Comparison of ENCODE assay signal across 24 cellular contexts in genomic region chr6:112241820-112242443, GRCh38. TPM values are rescaled to one million over a fixed set of nuclear protein-coding genes. Genes with fewer than 3 reads are reported as not detected.
DNase-seq lines count a peak whose midpoint lies in the region; ATAC-seq, FAIRE-seq and TF ChIP-seq lines count a peak whose summit lies in the region.
"Had no signal": no experiment of that assay in that cellular context is flagged by ENCODE, and none has a peak within 500 bp of the region (broad histone marks: within the 10 kb centered on the region; RNA-seq: fewer than 3 reads in every experiment).

No MANE protein-coding gene starts in this region.

- H3K27me3 Mint-ChIP-seq in activated CD8-positive, alpha-beta T cell treated with anti-CD3 and anti-CD28 coated beads for 36 hours: peaks cover 10% of the 10 kb centered on the region

- TF ChIP-seq EP300 in transverse colon (IDR thresholded peaks at IDR 0.05; ENCODE audit: low read depth): no peak

- H3K27me3 ChIP-seq in heart left ventricle: no peaks in the 10 kb centered on the region
- H3K27me3 ChIP-seq in right atrium auricular region: no peaks in the 10 kb centered on the region
- H3K27me3 ChIP-seq in keratinocyte (ENCODE audit: control insufficient read depth, extremely low read depth, insufficient read depth, low read length): no peaks in the 10 kb centered on the region
- H3K27me3 ChIP-seq in transverse colon: no peaks in the 10 kb centered on the region
- H3K27me3 ChIP-seq: SJSA1 had no signal

- POLR2A ChIA-PET in activated CD8-positive, alpha-beta T cell treated with anti-CD3 and anti-CD28 coated beads for 36 hours (lab: Charles Lee): no interaction called here

- no peaks in the 10 kb centered on the region for H3K79me2 ChIP-seq in keratinocyte (ENCODE audit: control insufficient read depth, insufficient read depth, low read length)

- H4K20me1 ChIP-seq in keratinocyte (ENCODE audit: control insufficient read depth, extremely low read depth, insufficient read depth, low read length): no peaks in the 10 kb centered on the region

- H3K9me3 ChIP-seq in heart left ventricle: no peaks in the 10 kb centered on the region
- H3K9me3 ChIP-seq in right atrium auricular region: no peaks in the 10 kb centered on the region
- H3K9me3 ChIP-seq in keratinocyte (ENCODE audit: control insufficient read depth, low read depth, low read length): no peaks in the 10 kb centered on the region
- no peaks in the 10 kb centered on the region for H3K9me3 ChIP-seq in transverse colon
- H3K9me3 ChIP-seq: SJSA1 had no signal

- no peak overlapping the region for H3K4me2 ChIP-seq in keratinocyte (ENCODE audit: control insufficient read depth, extremely low read depth, insufficient read depth, low read depth, low read length)
- H3K4me2 ChIP-seq: smooth muscle cell had no signal

- H3K36me3 ChIP-seq in heart left ventricle (peaks cover 0 to 14% (median 0%) of the 10 kb centered on the region in 9 donors), right atrium auricular region (no peaks in the 10 kb centered on the region), keratinocyte (ENCODE audit: control insufficient read depth in 2 of 2, extremely low read depth in 1 of 2, insufficient read depth in 2 of 2, low read length in 2 of 2) (no peaks in the 10 kb centered on the region), transverse colon (no peaks in the 10 kb centered on the region)
- H3K36me3 ChIP-seq: SJSA1 had no signal

- H3K9ac ChIP-seq in keratinocyte (ENCODE audit: control insufficient read depth, extremely low read depth, insufficient read depth, low read length): no peak overlapping the region

- H3K27ac Mint-ChIP-seq in activated CD8-positive, alpha-beta T cell treated with anti-CD3 and anti-CD28 coated beads for 36 hours: no peak overlapping the region
- H3K27ac Mint-ChIP-seq: CD4-positive, CD25-positive, alpha-beta regulatory T cell; effector memory CD8-positive, alpha-beta T cell; mesothelial cell of epicardium had no signal

- no peak overlapping the region for H3K4me3 Mint-ChIP-seq in activated CD8-positive, alpha-beta T cell treated with anti-CD3 and anti-CD28 coated beads for 36 hours
- H3K4me3 Mint-ChIP-seq: CD4-positive, CD25-positive, alpha-beta regulatory T cell; effector memory CD8-positive, alpha-beta T cell; mesothelial cell of epicardium had no signal

- peaks cover 13 to 87% (median 66%) of the 10 kb centered on the region in 12 donors for H3K4me1 ChIP-seq in heart left ventricle
- H3K4me1 ChIP-seq in right atrium auricular region: peaks cover 0 to 63% of the 10 kb centered on the region in 2 donors
- H3K4me1 ChIP-seq in keratinocyte (ENCODE audit: control insufficient read depth, extremely low read depth, insufficient read depth, low read length): peaks cover 4% of the 10 kb centered on the region
- H3K4me1 ChIP-seq in transverse colon: peaks cover 5 to 54% (median 16%) of the 10 kb centered on the region in 4 donors

- TF ChIP-seq POLR2A in heart left ventricle (IDR thresholded peaks at IDR 0.05) (no peak), transverse colon (IDR thresholded peaks at IDR 0.05) (no peak)

- peak in 1 of 4 donors; percentile 22 for ATAC-seq in heart left ventricle
- ATAC-seq in activated CD8-positive, alpha-beta T cell treated with anti-CD3 and anti-CD28 coated beads for 36 hours: peak; percentile 30
- ATAC-seq in GM18870 (IDR thresholded peaks at IDR 0.05; ENCODE audit: unreplicated experiment): no peak
- ATAC-seq: effector memory CD8-positive, alpha-beta T cell; HCT116 had no signal

- no peaks in the 10 kb centered on the region for H3K9me1 ChIP-seq in keratinocyte (ENCODE audit: control insufficient read depth, extremely low read depth, insufficient read depth, low read length)

- no peak overlapping the region for H2AFZ ChIP-seq in keratinocyte (ENCODE audit: control insufficient read depth, low read length)

- dilution Hi-C loops in keratinocyte (cut with MboI; ENCODE audit: extremely low pct_ligation_motif_present, low sequenced_read_pairs): no loop called here

- H3K9me3 Mint-ChIP-seq in activated CD8-positive, alpha-beta T cell treated with anti-CD3 and anti-CD28 coated beads for 36 hours: no peaks in the 10 kb centered on the region
- H3K9me3 Mint-ChIP-seq: effector memory CD8-positive, alpha-beta T cell; mesothelial cell of epicardium had no signal

- no peak for DNase-seq in heart left ventricle
- DNase-seq in right atrium auricular region (ENCODE audit: low spot score): no peak
- DNase-seq in activated CD8-positive, alpha-beta T cell treated with anti-CD3 and anti-CD28 coated beads for 36 hours: no peak
- no peak for DNase-seq in keratinocyte (ENCODE audit: low read depth, low spot score)
- no peak for DNase-seq in transverse colon
- DNase-seq in HCEC 1CT: no peak
- DNase-seq in RCC 7860 (ENCODE audit: low spot score): no peak
- DNase-seq: activated CD4-positive, CD25-positive, alpha-beta regulatory T cell treated with anti-CD3 and anti-CD28 coated beads, Interleukin-2, amount 50 U/mL, for 72 hours; activated CD8-positive, alpha-beta memory T cell treated with anti-CD3 and anti-CD28 coated beads, Interleukin-2, amount 50 U/mL, for 48 hours; activated naive CD4-positive, alpha-beta T cell; aorta; CD4-positive, CD25-positive, alpha-beta regulatory T cell; effector memory CD8-positive, alpha-beta T cell; kidney glomerular epithelial cell; NCI-H1694; NCI-H2227 treated with DMSO at 0.1 percent for 48 hours; stimulated activated CD4-positive, alpha-beta T cell treated with anti-CD3 and anti-CD28 coated beads, Interleukin-4, amount 100 ng/mL, for 1 hour; substantia nigra; T-helper 9 cell had no signal

- in situ Hi-C loops in transverse colon (cut with MboI; ENCODE audit: low pct_ligation_motif_present in 1 of 4, low pct_unique_long_range_greater_than_20kb in 1 of 4, low sequenced_read_pairs in 3 of 4): no loop called here

- H3K27ac ChIP-seq in heart left ventricle (peak overlapping the region in 8 of 12 donors; percentile 1 to 91 (median 28)), right atrium auricular region (peak overlapping the region in 1 of 2 donors; percentile 13), keratinocyte (ENCODE audit: control insufficient read depth, insufficient read depth, low read length) (no peak overlapping the region), transverse colon (peak overlapping the region; percentile 2 to 34 (median 14))
- H3K27ac ChIP-seq: SJSA1 had no signal

- FAIRE-seq in keratinocyte (lab: Jason Lieb, UNC) (peak; percentile 20), RCC 7860 (lab: Jason Lieb, UNC) (no peak)

- H3K4me1 Mint-ChIP-seq in activated CD8-positive, alpha-beta T cell treated with anti-CD3 and anti-CD28 coated beads for 36 hours (ENCODE audit: low read depth): peaks cover 9% of the 10 kb centered on the region

- no peaks in the 10 kb centered on the region for H3K36me3 Mint-ChIP-seq in activated CD8-positive, alpha-beta T cell treated with anti-CD3 and anti-CD28 coated beads for 36 hours (ENCODE audit: low read depth)
- H3K36me3 Mint-ChIP-seq: CD4-positive, CD25-positive, alpha-beta regulatory T cell; mesothelial cell of epicardium had no signal

- H3K4me3 ChIP-seq in heart left ventricle (no peak overlapping the region), right atrium auricular region (no peak overlapping the region), keratinocyte (ENCODE audit: control insufficient read depth in 2 of 3, extremely low read depth in 1 of 3, insufficient read depth in 2 of 3, low read depth in 1 of 3, low read length in 3 of 3) (no peak overlapping the region), transverse colon (no peak overlapping the region)
- H3K4me3 ChIP-seq: SJSA1, smooth muscle cell had no signal

- intact Hi-C loops in heart left ventricle (cut with DNase I): no loop called here
- intact Hi-C loops in activated CD8-positive, alpha-beta T cell treated with anti-CD3 and anti-CD28 coated beads for 36 hours (cut with micrococcal nuclease): no loop called here
- intact Hi-C loops in transverse colon (cut with DNase I; ENCODE audit: low total_unique reads): no loop called here

- CTCF ChIA-PET in activated CD8-positive, alpha-beta T cell treated with anti-CD3 and anti-CD28 coated beads for 36 hours (lab: Charles Lee): interaction anchor here (0.9 to 1.3 kb wide), 3 partner anchors 12 to 46 kb away, joined by 3 read pairs; partner anchors contain the start of gene LAMA4

- TF ChIP-seq CTCF in heart left ventricle (IDR thresholded peaks at IDR 0.05): no peak
- no peak for TF ChIP-seq CTCF in right atrium auricular region (IDR thresholded peaks at IDR 0.05)
- no peak for TF ChIP-seq CTCF in activated CD8-positive, alpha-beta T cell treated with anti-CD3 and anti-CD28 coated beads for 36 hours (IDR thresholded peaks at IDR 0.05)
- TF ChIP-seq CTCF in keratinocyte (optimal IDR thresholded peaks at IDR 0.05 in 1 of 3, IDR thresholded peaks at IDR 0.05 in 1 of 3, conservative IDR thresholded peaks at IDR 0.05 in 1 of 3; ENCODE audit: extremely low read depth in 1 of 3, insufficient read depth in 2 of 3, low read length in 3 of 3): no peak
- no peak for TF ChIP-seq CTCF in transverse colon (IDR thresholded peaks at IDR 0.05)

RNA-seq across cellular contexts. Expression of gene LAMA4, which starts 12.4 kb away (rescaled TPM):
- 100 to 1,000 TPM in 2 of 9 donors, 10 to 100 TPM in 7; 42.6 to 132 (median 77.7) TPM for total RNA-seq in heart left ventricle
- polyA plus RNA-seq in heart left ventricle: 10 to 100 TPM; 23.8 to 55.9 TPM
- total RNA-seq in right atrium auricular region: 10 to 100 TPM; 37.2 to 47.1 TPM
- not detected for total RNA-seq in activated CD8-positive, alpha-beta T cell treated with anti-CD3 and anti-CD28 coated beads for 36 hours
- 0.10 to 0.39 TPM (median 0.12 TPM) in 3 replicates for polyA plus RNA-seq in keratinocyte
- polyA plus RNA-seq in keratinocyte (2011; ENCODE audit: low read depth): 0.47 TPM
- polyA plus RNA-seq in keratinocyte (2011; cell fraction: cytosol; rRNA removed): 0.04 and 0.14 TPM in 2 replicates
- polyA plus RNA-seq in keratinocyte (2011; cell fraction: nucleus; rRNA removed): 0.22 and 0.52 TPM in 2 replicates
- polyA plus RNA-seq in keratinocyte (2012; ENCODE audit: low replicate concordance): 0.06 and 0.17 TPM in 2 replicates
- 0.06 to 0.36 TPM in 2 of 3 replicates, not detected in the other for polyA minus RNA-seq in keratinocyte
- polyA minus RNA-seq in keratinocyte (2011; cell fraction: cytosol; rRNA and poly(A)+ RNA removed): not detected
- polyA minus RNA-seq in keratinocyte (2011; cell fraction: nucleus; rRNA and poly(A)+ RNA removed): not detected in 2 replicates
- total RNA-seq in transverse colon: 10 to 100 TPM; 27.3 to 54.9 (median 40.1) TPM
- total RNA-seq: CD4-positive, CD25-positive, alpha-beta regulatory T cell had no signal
- polyA plus RNA-seq: CD4-positive, CD25-positive, alpha-beta regulatory T cell had no signal

Comparison
In these comparisons a context has a peak if more than half of its experiments do, and no peak if none do; other contexts are left out.
1. RNA of gene LAMA4, which starts 12.4 kb away (total RNA-seq): 42.6 to 132 TPM in heart left ventricle, 27.3 to 54.9 TPM in transverse colon and 37.2 to 47.1 TPM in right atrium auricular region; not detected in activated CD8-positive, alpha-beta T cell treated with anti-CD3 and anti-CD28 coated beads for 36 hours; every median in the first group is over 10 times any median in the second.